Comparison of ENCODE assay signal across 8 cellular contexts in genomic region chr7:5426226-5426475, GRCh38. TPM values are rescaled to one million over a fixed set of nuclear protein-coding genes. Genes with fewer than 3 reads are reported as not detected.
DNase-seq lines count a peak whose midpoint lies in the region; ATAC-seq, FAIRE-seq and TF ChIP-seq lines count a peak whose summit lies in the region.

No MANE protein-coding gene starts in this region.

- H3K27me3 ChIP-seq in MM.1S (replicated peaks; ENCODE audit: insufficient read depth, low read length): peaks cover 66% of the 10 kb centered on the region
- H3K27me3 ChIP-seq in H1 (replicated peaks in 1 of 4; ENCODE audit: control insufficient read depth in 3 of 4, extremely low read depth in 1 of 4, insufficient read depth in 3 of 4, low read length in 3 of 4): peaks cover 30 to 77% (median 63%) of the 10 kb centered on the region in 4 experiments
- H3K27me3 ChIP-seq in neuron (ENCODE audit: insufficient read depth, low read length): no peaks in the 10 kb centered on the region

- H3K9me3 Mint-ChIP-seq in Calu3 (ENCODE audit: low read depth, unreplicated experiment): no peaks in the 10 kb centered on the region

- peak overlapping the region; percentile 94 for H3K27ac Mint-ChIP-seq in Calu3 (ENCODE audit: unreplicated experiment)

- TF ChIP-seq POLR2A in H1 (IDR thresholded peaks at IDR 0.05; ENCODE audit: control extremely low read depth in 1 of 2, low read depth in 2 of 2, low read length in 2 of 2): no peak

- no TSS peak for BruUV-seq in Calu3 (replicated peaks; lab: Mats Ljungman, UMichigan)

- H3K4me3 ChIP-seq in MM.1S (ENCODE audit: low read length): peak overlapping the region; percentile 78; the same call in 1 of the 2 replicates
- H3K4me3 ChIP-seq in H1 (ENCODE audit: extremely low read depth in 1 of 4, insufficient read depth in 2 of 4, low read depth in 3 of 4, low read length in 4 of 4): peak overlapping the region; percentile 57 to 78 (median 68)
- H3K4me3 ChIP-seq in neuron (ENCODE audit: low read length): peak overlapping the region; percentile 95

- no peak overlapping the region for H3K14ac ChIP-seq in H1 (ENCODE audit: insufficient read length)

- peak overlapping the region; percentile 94 for H3K4ac ChIP-seq in H1 (replicated peaks; ENCODE audit: insufficient read length, low read depth, low read length)

- H2BK120ac ChIP-seq in H1 (replicated peaks; ENCODE audit: low read depth, low read length): peak overlapping the region; percentile 85

- peaks cover 49% of the 10 kb centered on the region; the same call in 1 of the 2 replicates for H3K23me2 ChIP-seq in H1 (ENCODE audit: low read depth, low read length)

- no peak for TF ChIP-seq RAD21 in H1 (IDR thresholded peaks at IDR 0.05 in 1 of 2, conservative IDR thresholded peaks at IDR 0.05 in 1 of 2; ENCODE audit: low read depth in 2 of 2, low read length in 2 of 2)

- no peak for TF ChIP-seq EP300 in H1 (IDR thresholded peaks at IDR 0.05; ENCODE audit: borderline replicate concordance in 1 of 2, low read depth in 2 of 2, low read length in 2 of 2)

- POLR2A ChIA-PET in H1 (lab: Charles Lee; ENCODE audit: partially characterized antibody): interaction anchor here (1.3 to 3.1 kb wide), 8 partner anchors 12 to 75 kb away, joined by 4 to 28 read pairs (median 6); no protein-coding TSS in a partner anchor

- FAIRE-seq in H1 (lab: Jason Lieb, UNC): no peak

- no peaks in the 10 kb centered on the region for H3K36me3 ChIP-seq in MM.1S (replicated peaks; ENCODE audit: insufficient read depth, low read length)
- H3K36me3 ChIP-seq in H1 (ENCODE audit: control insufficient read depth in 2 of 4, insufficient read depth in 4 of 4, low read length in 3 of 4): peaks cover 0 to 4% (median 0%) of the 10 kb centered on the region in 4 experiments; a peak in 1 of 8 replicates
- H3K36me3 ChIP-seq in neuron (ENCODE audit: insufficient read depth, low read length): no peaks in the 10 kb centered on the region

- no peaks in the 10 kb centered on the region for H3K27me3 Mint-ChIP-seq in Calu3 (ENCODE audit: unreplicated experiment)

- no peak for DNase-seq in Calu3
- DNase-seq in MM.1S: no peak
- DNase-seq in H1 (ENCODE audit: low read depth in 1 of 2, low spot score in 2 of 2): no peak
- no peak for DNase-seq in cortex of kidney (lab: John Stamatoyannopoulos, UW)
- DNase-seq in UCSD-AML1 (lab: John Stamatoyannopoulos, UW; ENCODE audit: unreplicated experiment): no peak

- peaks cover 94% of the 10 kb centered on the region for H3K36me3 Mint-ChIP-seq in Calu3 (ENCODE audit: insufficient read depth, unreplicated experiment)

- H3K79me2 ChIP-seq in MM.1S (ENCODE audit: low read length) (peaks cover 16% of the 10 kb centered on the region), H1 (ENCODE audit: control insufficient read depth in 1 of 2, insufficient read depth in 2 of 2, low read length in 2 of 2) (no peaks in the 10 kb centered on the region)

- H3K9me3 ChIP-seq in MM.1S (replicated peaks; ENCODE audit: insufficient read depth, low read length) (no peaks in the 10 kb centered on the region), H1 (ENCODE audit: insufficient read depth in 2 of 2, low read depth in 1 of 2, low read length in 1 of 2) (no peaks in the 10 kb centered on the region), neuron (ENCODE audit: low read length) (no peaks in the 10 kb centered on the region)

- no peak for ATAC-seq in GM18907 (IDR thresholded peaks at IDR 0.05; ENCODE audit: unreplicated experiment)
- ATAC-seq in HG02884 (IDR thresholded peaks at IDR 0.05; ENCODE audit: unreplicated experiment): no peak

- H2AFZ ChIP-seq in MM.1S (ENCODE audit: low read length): no peak overlapping the region
- H2AFZ ChIP-seq in H1 (ENCODE audit: low read length): no peak overlapping the region
- no peak overlapping the region for H2AFZ ChIP-seq in neuron (ENCODE audit: low read depth, low read length)

- H4K5ac ChIP-seq in H1 (ENCODE audit: insufficient read length, low read depth, low read length): peak overlapping the region; percentile 26

- peak overlapping the region; percentile 83; the same call in 1 of the 2 replicates for H2BK5ac ChIP-seq in H1 (ENCODE audit: low read depth, low read length)

- H3K4me3 Mint-ChIP-seq in Calu3 (ENCODE audit: low read depth, unreplicated experiment): peak overlapping the region; percentile 99

- H3K23ac ChIP-seq in H1 (ENCODE audit: insufficient read length): no peak overlapping the region

- H3K27ac ChIP-seq in MM.1S (ENCODE audit: low read length): peak overlapping the region; percentile 71; the same call in 1 of the 2 replicates
- H3K27ac ChIP-seq in H1 (ENCODE audit: low read depth, low read length): no peak overlapping the region

- H3K4me1 ChIP-seq in MM.1S (ENCODE audit: low read length): no peaks in the 10 kb centered on the region
- peaks cover 0 to 41% (median 19%) of the 10 kb centered on the region in 4 experiments; a peak in 6 of 7 replicates for H3K4me1 ChIP-seq in H1 (replicated peaks in 1 of 4; ENCODE audit: control insufficient read depth in 3 of 4, insufficient read depth in 4 of 4, low read length in 3 of 4)
- H3K4me1 ChIP-seq in neuron (ENCODE audit: insufficient read depth, low read length): peaks cover 18% of the 10 kb centered on the region

- CTCF ChIA-PET in Calu3 (lab: Charles Lee): interaction anchor here (1.4 to 5.1 kb wide), 2 partner anchors 25 to 30 kb away, joined by 3 to 46 read pairs; no protein-coding TSS in a partner anchor
- CTCF ChIA-PET in H1 (lab: Charles Lee; ENCODE audit: partially characterized antibody): interaction anchor here (0.6 to 1.8 kb wide), 4 partner anchors 9 to 60 kb away, joined by 3 to 10 read pairs (median 4); no protein-coding TSS in a partner anchor

- WGBS in H1 (ENCODE audit: extremely low coverage in 1 of 2, insufficient coverage in 1 of 2, insufficient read length in 1 of 2, insufficient replicate concordance in 2 of 2, low coverage in 1 of 2, low lambda C conversion rate in 2 of 2, missing lambda C conversion rate in 1 of 2), 2 experiments: 1% methylated on average over 13 of the region's 13 CpGs; no CpG with 5 or more reads in 1 of the 2 experiments

- H3K4me2 ChIP-seq in MM.1S (ENCODE audit: low read depth, low read length) (peak overlapping the region; percentile 98; the same call in 1 of the 2 replicates), H1 (ENCODE audit: insufficient read depth in 1 of 2, low read depth in 2 of 2, low read length in 2 of 2) (peak overlapping the region; percentile 93 to 99)

- peaks cover 16% of the 10 kb centered on the region for H3K4me1 Mint-ChIP-seq in Calu3 (ENCODE audit: low read depth, unreplicated experiment)

- peak overlapping the region; percentile 87 for H2BK12ac ChIP-seq in H1 (ENCODE audit: low read depth, low read length)

- intact Hi-C loops in Calu3 (cut with micrococcal nuclease; ENCODE audit: unreplicated experiment): no loop called here

- H2BK20ac ChIP-seq in H1 (ENCODE audit: low read length): no peak overlapping the region

- H3K56ac ChIP-seq in H1 (replicated peaks; ENCODE audit: insufficient read length, low read depth, low read length): peak overlapping the region; percentile 83

- H2BK15ac ChIP-seq in H1 (ENCODE audit: low read length): no peak overlapping the region

- H3K18ac ChIP-seq in H1 (ENCODE audit: extremely low read depth, low read length): peak overlapping the region; percentile 36

- no peaks in the 10 kb centered on the region; the same call in 1 of the 2 replicates for H3K79me1 ChIP-seq in H1 (ENCODE audit: low read depth, low read length)

- TF ChIP-seq CTCF in Calu3 (IDR thresholded peaks at IDR 0.05; ENCODE audit: unreplicated experiment) (no peak), MM.1S (IDR thresholded peaks at IDR 0.05; ENCODE audit: low read length) (no peak), H1 (IDR thresholded peaks at IDR 0.05; ENCODE audit: control extremely low read depth in 1 of 3, insufficient read depth in 1 of 3, low read depth in 1 of 3, low read length in 3 of 3) (no peak)

- peak overlapping the region; percentile 78; the same call in 1 of the 2 replicates for H3K9ac ChIP-seq in MM.1S (ENCODE audit: low read length)
- H3K9ac ChIP-seq in H1 (replicated peaks in 1 of 4; ENCODE audit: extremely low read depth in 1 of 4, low read depth in 3 of 4, low read length in 3 of 4): peak overlapping the region; percentile 63 to 78 (median 68); a peak in 6 of 7 replicates

- no peaks in the 10 kb centered on the region for H3K9me2 ChIP-seq in MM.1S (replicated peaks; ENCODE audit: insufficient read depth, low read length)

- H4K20me1 ChIP-seq in MM.1S (ENCODE audit: insufficient read depth, low read length): no peaks in the 10 kb centered on the region
- peaks cover 3 to 5% of the 10 kb centered on the region in 2 experiments for H4K20me1 ChIP-seq in H1 (replicated peaks in 1 of 2; ENCODE audit: control insufficient read depth in 1 of 2, insufficient read depth in 2 of 2, low read length in 2 of 2)

- H4K8ac ChIP-seq in H1 (ENCODE audit: extremely low read depth, insufficient read depth, low read length): peak overlapping the region; percentile 98; the same call in 1 of the 2 replicates

- H2AK5ac ChIP-seq in H1 (ENCODE audit: low read depth, low read length): no peak overlapping the region

- H3F3A ChIP-seq in MM.1S (ENCODE audit: insufficient read depth, low read length): peaks cover 18% of the 10 kb centered on the region; the same call in 1 of the 2 replicates

- H4K91ac ChIP-seq in H1 (replicated peaks; ENCODE audit: insufficient read length, low read length): peak overlapping the region; percentile 94

TF ChIP-seq in H1, 55 proteins besides CTCF, POLR2A, EP300 and RAD21 (continues in another document):
- TF ChIP-seq BRCA1 (IDR thresholded peaks at IDR 0.05; ENCODE audit: low read depth, low read length): no peak
- TF ChIP-seq SIX5 (IDR thresholded peaks at IDR 0.05; ENCODE audit: low read depth, low read length): no peak
- no peak for TF ChIP-seq CREB1 (IDR thresholded peaks at IDR 0.05)
- no peak for TF ChIP-seq HDAC6 (IDR thresholded peaks at IDR 0.05; ENCODE audit: low read depth, low read length)
- TF ChIP-seq GABPA (IDR thresholded peaks at IDR 0.05; ENCODE audit: borderline replicate concordance, insufficient read depth, low read length): no peak
- TF ChIP-seq CEBPB (IDR thresholded peaks at IDR 0.05; ENCODE audit: low read depth, low read length): no peak
- TF ChIP-seq JUND (IDR thresholded peaks at IDR 0.05; ENCODE audit: low read length): no peak
- TF ChIP-seq GTF2F1 (IDR thresholded peaks at IDR 0.05; ENCODE audit: borderline replicate concordance, low read depth, low read length): no peak
- TF ChIP-seq SP1 (IDR thresholded peaks at IDR 0.05; ENCODE audit: low read depth, low read length): no peak

RNA-seq across cellular contexts. Expression of gene TNRC18, which starts 2.5 kb away (rescaled TPM):
- total RNA-seq in Calu3 (2022): 213 and 218 TPM in 2 replicates
- 8.6 and 9.9 TPM in 2 replicates for total RNA-seq in H1 (2021; fragmentation: NEBNext Ultra II Directional; extraction: Animal tissue kit (Norgen Biotek cat#: 25700))
- 1.7 and 3.2 TPM in 2 replicates for polyA plus RNA-seq in H1 (2011; rRNA removed)
- polyA plus RNA-seq in H1 (2011; cell fraction: cytosol; rRNA removed): 2.3 TPM
- 6.3 TPM for polyA plus RNA-seq in H1 (2011; cell fraction: nucleus; rRNA removed)
- polyA plus RNA-seq in H1 (2012, experiment 1 of 2): 6.6 to 8.1 TPM (median 7.1 TPM) in 4 replicates
- 6.2 TPM for polyA plus RNA-seq in H1 (2012, experiment 2 of 2)
- 7.2 TPM for polyA plus RNA-seq in H1 (2013, experiment 1 of 2)
- 6.0 TPM for polyA plus RNA-seq in H1 (2013, experiment 2 of 2)
- 2.0 and 2.7 TPM in 2 replicates for polyA minus RNA-seq in H1 (2011; rRNA and poly(A)+ RNA removed)
- 9.5 TPM for polyA minus RNA-seq in H1 (2011; cell fraction: cytosol; rRNA and poly(A)+ RNA removed)
- 2.5 TPM for polyA minus RNA-seq in H1 (2011; cell fraction: nucleus; rRNA and poly(A)+ RNA removed)

Comparison
In these comparisons a context has a peak if more than half of its experiments do, and no peak if none do; other contexts are left out.
1. RNA of gene TNRC18, which starts 2.5 kb away (total RNA-seq): 213 to 218 TPM in Calu3; 8.6 to 9.9 TPM in H1; every median in the first group is over 10 times any median in the second.
2. Peak in every context shown above with its lines, with median percentiles within 50 percentile points of each other: H3K4me3 ChIP-seq.